ENCODE assay signal across 13 cellular contexts in genomic region chr14:73802431-73803188, GRCh38. TPM values are rescaled to one million over a fixed set of nuclear protein-coding genes. Genes with fewer than 3 reads are reported as not detected.
DNase-seq lines count a peak whose midpoint lies in the region; ATAC-seq and TF ChIP-seq lines count a peak whose summit lies in the region.
"Had no signal": no experiment of that assay in that cellular context is flagged by ENCODE, and none has a peak within 500 bp of the region (broad histone marks: within the 10 kb centered on the region; RNA-seq: fewer than 3 reads in every experiment).

No MANE protein-coding gene starts in this region.

- intact Hi-C loops in IMR-90 (cut with micrococcal nuclease) = no loop called here
- intact Hi-C loops in left ventricle myocardium superior (cut with micrococcal nuclease) = no loop called here
- intact Hi-C loops in spleen (cut with DNase I; ENCODE audit: low total_unique reads) = no loop called here

- no peak for ATAC-seq in IMR-90 (ENCODE audit: low read depth)
- no peak for ATAC-seq in T-helper 17 cell
- ATAC-seq in left ventricle myocardium superior = peak; percentile 15
- ATAC-seq in GM21526 (IDR thresholded peaks at IDR 0.05; ENCODE audit: low FRiP score, unreplicated experiment) = no peak
- ATAC-seq: CD8-positive, alpha-beta T cell; stimulated activated memory B cell treated with anti-CD40 and anti-IgM and Interleukin-4, amounts not matched to agents 10 μg/mL and 1 μg/mL and 100 μg/mL, for 72 hours had no signal

- H3K9me1 ChIP-seq in IMR-90 (ENCODE audit: insufficient read depth, low read length) = no peaks in the 10 kb centered on the region

- no peak overlapping the region for H2BK120ac ChIP-seq in IMR-90 (ENCODE audit: low read depth, low read length)

- H2BK15ac ChIP-seq in IMR-90 (ENCODE audit: low read depth, low read length) = no peak overlapping the region

- dilution Hi-C loops in IMR-90 (cut with HindIII; ENCODE audit: low sequenced_read_pairs, unreplicated experiment) = no loop called here

- no peaks in the 10 kb centered on the region for H3K4me1 Mint-ChIP-seq in T-helper 17 cell
- H3K4me1 Mint-ChIP-seq: activated B cell treated with CpG ODN at 0.5 μM for 24 hours had no signal

- no peaks in the 10 kb centered on the region for H4K20me1 ChIP-seq in IMR-90 (ENCODE audit: insufficient read depth, low read length)

- no peak overlapping the region for H3K56ac ChIP-seq in IMR-90 (ENCODE audit: extremely low read depth, insufficient read depth, low read length)

- no peak overlapping the region for H3K18ac ChIP-seq in IMR-90 (ENCODE audit: low read depth, low read length)

- in situ Hi-C loops in IMR-90 (cut with MboI; ENCODE audit: low sequenced_read_pairs) = no loop called here

- no peak overlapping the region for H3K4me2 ChIP-seq in IMR-90 (ENCODE audit: low read depth, low read length)

- no peak overlapping the region for H3K9ac ChIP-seq in IMR-90 (ENCODE audit: low read depth, low read length)

- no peak overlapping the region for H4K8ac ChIP-seq in IMR-90 (ENCODE audit: low read depth in 2 of 2, low read length in 2 of 2)

- H3K27ac Mint-ChIP-seq in T-helper 17 cell = peak overlapping the region; percentile 67
- H3K27ac Mint-ChIP-seq: activated B cell treated with CpG ODN at 0.5 μM for 24 hours; CD8-positive, alpha-beta T cell; stimulated activated memory B cell treated with anti-CD40 and anti-IgM and Interleukin-4, amounts not matched to agents 10 μg/mL and 1 μg/mL and 100 μg/mL, for 72 hours had no signal

- DNase-seq in IMR-90 (no peak), T-helper 17 cell (no peak), left ventricle myocardium superior (no peak), spleen (no peak), SW 1271 (lab: John Stamatoyannopoulos, UW) (no peak)
- DNase-seq in activated CD4-positive, CD25-positive, alpha-beta regulatory T cell treated with anti-CD3 and anti-CD28 coated beads, Interleukin-2, amount 50 U/mL, for 72 hours = no peak
- DNase-seq in activated naive CD4-positive, alpha-beta T cell treated with Interleukin-2 at 50 U/mL for 16 hours = no peak
- DNase-seq: activated B cell treated with CpG ODN at 0.5 μM for 24 hours; activated T-cell treated with anti-CD3 and anti-CD28 coated beads, Interleukin-2, amount 50 U/mL, for 48 hours; CD8-positive, alpha-beta T cell; NCI-H2029 had no signal

- no peak overlapping the region for H3K14ac ChIP-seq in IMR-90 (replicated peaks; ENCODE audit: low read depth, low read length)

- H3K27ac ChIP-seq in IMR-90 (ENCODE audit: insufficient read depth, low read length) (no peak overlapping the region), spleen (peak overlapping the region in 6 of 8 donors; percentile 4 to 54 (median 39))

- H4K5ac ChIP-seq in IMR-90 (ENCODE audit: low read depth, low read length) = no peak overlapping the region

- no peak for TF ChIP-seq RAD21 in IMR-90 (IDR thresholded peaks at IDR 0.05; ENCODE audit: low read length)

- POLR2A ChIA-PET in IMR-90 (lab: Charles Lee; ENCODE audit: unreplicated experiment) = no interaction called here

- H3K27me3 ChIP-seq in IMR-90 (ENCODE audit: control insufficient read depth, insufficient read depth, low read length) (no peaks in the 10 kb centered on the region), spleen (replicated peaks in 1 of 7) (no peaks in the 10 kb centered on the region)

- no peak overlapping the region for H3K4ac ChIP-seq in IMR-90 (ENCODE audit: low read depth, low read length)

- H3K4me1 ChIP-seq in IMR-90 (ENCODE audit: control insufficient read depth, insufficient read depth, low read length) = peaks cover 2% of the 10 kb centered on the region; the same call in 1 of the 2 replicates
- peaks cover 0 to 15% (median 0%) of the 10 kb centered on the region in 6 donors for H3K4me1 ChIP-seq in spleen

- CTCF ChIA-PET in IMR-90 (lab: Yijun Ruan, JAX) = interaction anchor here (0.7 kb wide), 1 partner anchor 138 kb away, joined by 4 read pairs; no protein-coding TSS in a partner anchor

- peak overlapping the region; percentile 28 for H2AFZ ChIP-seq in IMR-90 (replicated peaks; ENCODE audit: low read length, poor library complexity)

- peak overlapping the region; percentile 18 for H2AK9ac ChIP-seq in IMR-90 (replicated peaks; ENCODE audit: low read depth, low read length, poor library complexity)

- H3K27me3 Mint-ChIP-seq in T-helper 17 cell = no peaks in the 10 kb centered on the region
- H3K27me3 Mint-ChIP-seq: activated B cell treated with CpG ODN at 0.5 μM for 24 hours; stimulated activated memory B cell treated with anti-CD40 and anti-IgM and Interleukin-4, amounts not matched to agents 10 μg/mL and 1 μg/mL and 100 μg/mL, for 72 hours had no signal

- H3K9me3 ChIP-seq in IMR-90 (ENCODE audit: control insufficient read depth, insufficient read depth, low read length) = no peaks in the 10 kb centered on the region
- H3K9me3 ChIP-seq in T-helper 17 cell (ENCODE audit: control insufficient read depth, low read length, poor library complexity, severe bottlenecking) = no peaks in the 10 kb centered on the region
- H3K9me3 ChIP-seq in spleen = no peaks in the 10 kb centered on the region

- H3K4me3 ChIP-seq in IMR-90 (ENCODE audit: insufficient read depth, low read depth, low read length) (no peak overlapping the region), spleen (no peak overlapping the region)

- no peak overlapping the region for H3K23ac ChIP-seq in IMR-90 (ENCODE audit: low read depth, low read length)

- H2AK5ac ChIP-seq in IMR-90 (ENCODE audit: low read depth, low read length) = no peak overlapping the region

- no peak overlapping the region for H2BK20ac ChIP-seq in IMR-90 (ENCODE audit: low read depth, low read length)

- TF ChIP-seq CTCF in IMR-90 (conservative IDR thresholded peaks at IDR 0.05; ENCODE audit: low read depth, low read length) = no peak
- TF ChIP-seq CTCF in spleen (IDR thresholded peaks at IDR 0.05 in 8 of 11, conservative IDR thresholded peaks at IDR 0.05 in 3 of 11) = no peak

- H3K79me1 ChIP-seq in IMR-90 (ENCODE audit: low read depth in 1 of 2, low read length in 2 of 2) = no peaks in the 10 kb centered on the region

- no peak overlapping the region for H4K91ac ChIP-seq in IMR-90 (ENCODE audit: insufficient read depth, low read depth, low read length)

- BruUV-seq in IMR-90 (replicated peaks; lab: Mats Ljungman, UMichigan) = no TSS peak

- no peak overlapping the region for H2BK5ac ChIP-seq in IMR-90 (ENCODE audit: low read depth, low read length, poor library complexity, severe bottlenecking)

- no peaks in the 10 kb centered on the region for H3K36me3 Mint-ChIP-seq in T-helper 17 cell (ENCODE audit: low read depth)
- H3K36me3 Mint-ChIP-seq: CD8-positive, alpha-beta T cell; stimulated activated memory B cell treated with anti-CD40 and anti-IgM and Interleukin-4, amounts not matched to agents 10 μg/mL and 1 μg/mL and 100 μg/mL, for 72 hours had no signal

- TF ChIP-seq POLR2A in IMR-90 (IDR thresholded peaks at IDR 0.05; ENCODE audit: low read depth, low read length) = no peak
- TF ChIP-seq POLR2A in spleen (IDR thresholded peaks at IDR 0.05) = no peak

- H3K36me3 ChIP-seq in IMR-90 (ENCODE audit: control insufficient read depth, insufficient read depth, low read length) (no peaks in the 10 kb centered on the region), spleen (peaks cover 0 to 4% (median 0%) of the 10 kb centered on the region in 6 donors)

- 92% methylated on average over 2 of the region's 10 CpGs; no CpG with 5 or more reads in 1 of the 2 experiments for WGBS in IMR-90 (ENCODE audit: extremely low coverage in 2 of 2, insufficient read length in 1 of 2), 2 experiments
- WGBS in spleen, 5 donors = 67 to 88% (median 77%) methylated on average over 10 of the region's 10 CpGs

- no peak overlapping the region for H3K4me3 Mint-ChIP-seq in T-helper 17 cell
- H3K4me3 Mint-ChIP-seq: activated B cell treated with CpG ODN at 0.5 μM for 24 hours; CD8-positive, alpha-beta T cell; stimulated activated memory B cell treated with anti-CD40 and anti-IgM and Interleukin-4, amounts not matched to agents 10 μg/mL and 1 μg/mL and 100 μg/mL, for 72 hours had no signal

TF ChIP-seq in IMR-90, 13 proteins besides CTCF, POLR2A, EP300 and RAD21:
- TF ChIP-seq BHLHE40 (IDR thresholded peaks at IDR 0.05; ENCODE audit: low read depth, low read length) (no peak), SMC3 (IDR thresholded peaks at IDR 0.05; ENCODE audit: low read depth, low read length) (no peak), MXI1 (IDR thresholded peaks at IDR 0.05; ENCODE audit: borderline replicate concordance, low read depth, low read length) (no peak), MAFK (IDR thresholded peaks at IDR 0.05; ENCODE audit: low read depth, low read length) (no peak), MAZ (IDR thresholded peaks at IDR 0.05; ENCODE audit: borderline replicate concordance, low read depth, low read length) (no peak), CHD1 (IDR thresholded peaks at IDR 0.05; ENCODE audit: low read depth, low read length) (no peak), CEBPB (IDR thresholded peaks at IDR 0.05; ENCODE audit: low read depth, low read length) (no peak)
- TF ChIP-seq, protein P1, sequence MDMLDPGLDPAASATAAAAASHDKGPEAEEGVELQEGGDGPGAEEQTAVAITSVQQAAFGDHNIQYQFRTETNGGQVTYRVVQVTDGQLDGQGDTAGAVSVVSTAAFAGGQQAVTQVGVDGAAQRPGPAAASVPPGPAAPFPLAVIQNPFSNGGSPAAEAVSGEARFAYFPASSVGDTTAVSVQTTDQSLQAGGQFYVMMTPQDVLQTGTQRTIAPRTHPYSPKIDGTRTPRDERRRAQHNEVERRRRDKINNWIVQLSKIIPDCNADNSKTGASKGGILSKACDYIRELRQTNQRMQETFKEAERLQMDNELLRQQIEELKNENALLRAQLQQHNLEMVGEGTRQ (IDR thresholded peaks at IDR 0.05; ENCODE audit: low read depth, low read length) = no peak
- TF ChIP-seq, protein P2, sequence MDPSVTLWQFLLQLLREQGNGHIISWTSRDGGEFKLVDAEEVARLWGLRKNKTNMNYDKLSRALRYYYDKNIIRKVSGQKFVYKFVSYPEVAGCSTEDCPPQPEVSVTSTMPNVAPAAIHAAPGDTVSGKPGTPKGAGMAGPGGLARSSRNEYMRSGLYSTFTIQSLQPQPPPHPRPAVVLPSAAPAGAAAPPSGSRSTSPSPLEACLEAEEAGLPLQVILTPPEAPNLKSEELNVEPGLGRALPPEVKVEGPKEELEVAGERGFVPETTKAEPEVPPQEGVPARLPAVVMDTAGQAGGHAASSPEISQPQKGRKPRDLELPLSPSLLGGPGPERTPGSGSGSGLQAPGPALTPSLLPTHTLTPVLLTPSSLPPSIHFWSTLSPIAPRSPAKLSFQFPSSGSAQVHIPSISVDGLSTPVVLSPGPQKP (IDR thresholded peaks at IDR 0.05; ENCODE audit: borderline replicate concordance, low read depth, low read length) = no peak
TF ChIP-seq in IMR-90: peak in this region for 0.

RNA-seq across cellular contexts. Expression of gene PTGR2, which starts 49.0 kb away (rescaled TPM):
- total RNA-seq in IMR-90 (2012; rRNA removed) = 1.3 and 2.8 TPM in 2 replicates
- 2.0 and 3.2 TPM in 2 replicates for polyA plus RNA-seq in IMR-90 (2012; rRNA removed)
- polyA plus RNA-seq in IMR-90 (2012; cell fraction: cytosol; rRNA removed) = 0.48 and 0.99 TPM in 2 replicates
- 1.1 and 6.0 TPM in 2 replicates for polyA plus RNA-seq in IMR-90 (2012; cell fraction: nucleus; rRNA removed; ENCODE audit: low replicate concordance)
- total RNA-seq in T-helper 17 cell = 1 to 10 TPM; 1.3 to 1.4 TPM
- total RNA-seq in left ventricle myocardium superior = 38.4 TPM
- 1 to 10 TPM; 3.4 to 8.6 (median 6.3) TPM for total RNA-seq in spleen
- polyA plus RNA-seq in spleen = 1 to 10 TPM; 2.2 to 3.6 (median 3.3) TPM
